31 cellular contexts compared by ENCODE assay signal in genomic region chr20:44224651-44225050, GRCh38. TPM values are rescaled to one million over a fixed set of nuclear protein-coding genes. Genes with fewer than 3 reads are reported as not detected.
"Had no signal": no experiment of that assay in that cellular context is flagged by ENCODE, and none has a peak within 500 bp of the region (broad histone marks: within the 10 kb centered on the region; RNA-seq: fewer than 3 reads in every experiment).

No MANE protein-coding gene starts in this region.

- H3K27me3 Mint-ChIP-seq: activated naive CD8-positive, alpha-beta T cell treated with anti-CD3 and anti-CD28 coated beads, Interleukin-2, amount 50 U/mL, for 24 hours; activated T-cell treated with anti-CD3 and anti-CD28 coated beads, Interleukin-2, amount 50 U/mL, for 24 hours; central memory CD8-positive, alpha-beta T cell; T-cell had no signal

- H3K4me3 ChIP-seq: ascending aorta, body of pancreas, SK-N-MC had no signal

- H3K9me3 Mint-ChIP-seq: activated naive CD4-positive, alpha-beta T cell treated with anti-CD3 and anti-CD28 coated beads, Interleukin-2, amount 50 U/mL, for 72 hours; activated naive CD8-positive, alpha-beta T cell treated with anti-CD3 and anti-CD28 coated beads, Interleukin-2, amount 50 U/mL, for 24 hours; activated T-cell treated with anti-CD3 and anti-CD28 coated beads, Interleukin-2, amount 50 U/mL, for 24 hours; activated T-helper 1 cell treated with anti-CD3 and anti-CD28 coated beads, Interleukin-12 subunit alpha, Interleukin-12 subunit beta, Interleukin-2, Interleukin-4 antibody, amounts not matched to agents 30 ng/mL and 10 ng/mL and 1 ng/mL, durations not matched to agents 14 hours and 24 hours and 36 hours; central memory CD8-positive, alpha-beta T cell; T-cell had no signal

- H3K27me3 ChIP-seq: ascending aorta, body of pancreas had no signal

- H3K27ac ChIP-seq: ascending aorta, body of pancreas, SK-N-MC, WERI-Rb-1 had no signal

- H3K4me3 Mint-ChIP-seq: activated CD8-positive, alpha-beta T cell treated with anti-CD3 and anti-CD28 coated beads, Interleukin-2, amount 10 ng/mL, durations not matched to agents 7 days and 5 days; activated naive CD8-positive, alpha-beta T cell treated with anti-CD3 and anti-CD28 coated beads, Interleukin-2, amount 50 U/mL, for 24 hours; activated T-cell treated with anti-CD3 and anti-CD28 coated beads, Interleukin-2, amount 50 U/mL, for 24 hours; activated T-helper 1 cell treated with anti-CD3 and anti-CD28 coated beads, Interleukin-12 subunit alpha, Interleukin-12 subunit beta, Interleukin-2, Interleukin-4 antibody, amounts not matched to agents 30 ng/mL and 10 ng/mL and 1 ng/mL, durations not matched to agents 14 hours and 24 hours and 36 hours; central memory CD8-positive, alpha-beta T cell; T-cell had no signal

- H3K4me1 ChIP-seq: ascending aorta had no signal

- H3K27ac Mint-ChIP-seq: activated CD8-positive, alpha-beta T cell treated with anti-CD3 and anti-CD28 coated beads, Interleukin-2, amount 10 ng/mL, durations not matched to agents 7 days and 5 days; activated naive CD8-positive, alpha-beta T cell treated with anti-CD3 and anti-CD28 coated beads, Interleukin-2, amount 50 U/mL, for 24 hours; activated T-cell treated with anti-CD3 and anti-CD28 coated beads, Interleukin-2, amount 50 U/mL, for 24 hours; activated T-helper 1 cell treated with anti-CD3 and anti-CD28 coated beads, Interleukin-12 subunit alpha, Interleukin-12 subunit beta, Interleukin-2, Interleukin-4 antibody, amounts not matched to agents 30 ng/mL and 10 ng/mL and 1 ng/mL, durations not matched to agents 14 hours and 24 hours and 36 hours had no signal

- ATAC-seq: activated CD8-positive, alpha-beta T cell treated with anti-CD3 and anti-CD28 coated beads, Interleukin-2, amount 10 ng/mL, durations not matched to agents 7 days and 5 days; activated naive CD4-positive, alpha-beta T cell treated with anti-CD3 and anti-CD28 coated beads, Interleukin-2, amount 50 U/mL, for 72 hours; activated naive CD8-positive, alpha-beta T cell treated with anti-CD3 and anti-CD28 coated beads, Interleukin-2, amount 50 U/mL, for 24 hours; body of pancreas; Panc1; Right ventricle myocardium inferior; T-cell had no signal

- H3K9me3 ChIP-seq: ascending aorta, body of pancreas had no signal

- DNase-seq: activated CD4-positive, alpha-beta T cell treated with anti-CD3 and anti-CD28 coated beads for 48 hours; activated CD4-positive, alpha-beta T cell treated with anti-CD3 and anti-CD28 coated beads, Interleukin-2, amount 50 U/mL, for 4 hours; activated CD8-positive, alpha-beta T cell treated with anti-CD3 and anti-CD28 coated beads, Interleukin-2, amount 10 ng/mL, durations not matched to agents 7 days and 5 days; activated effector memory CD4-positive, alpha-beta T cell treated with Interleukin-2 at 50 U/mL for 16 hours; activated naive CD4-positive, alpha-beta T cell; activated naive CD8-positive, alpha-beta T cell treated with anti-CD3 and anti-CD28 coated beads, Interleukin-2, amount 50 U/mL, for 24 hours; activated T-cell treated with anti-CD3 and anti-CD28 coated beads, Interleukin-2, amount 50 U/mL, for 24 hours; amniotic stem cell; body of pancreas; Kasumi-1; KBM-7; NCI-H1105 treated with DMSO at 0.1 percent for 48 hours; NCI-H1436 treated with DMSO at 0.1 percent for 48 hours; NCI-H187; NCI-H2081; NCI-H446 treated with DMSO at 0.1 percent for 48 hours; NCI-H526; NCI-H774; RPMI8226; T-cell; WERI-Rb-1 had no signal

- FAIRE-seq: bronchial epithelial cell had no signal

- H3K36me3 ChIP-seq: WERI-Rb-1 had no signal

- H3K36me3 Mint-ChIP-seq: activated naive CD4-positive, alpha-beta T cell treated with anti-CD3 and anti-CD28 coated beads, Interleukin-2, amount 50 U/mL, for 72 hours; T-cell had no signal

RNA-seq across cellular contexts. Expression of gene GDAP1L1, which starts 22.5 kb away (rescaled TPM):
- total RNA-seq: activated CD8-positive, alpha-beta T cell treated with anti-CD3 and anti-CD28 coated beads, Interleukin-2, amount 10 ng/mL, durations not matched to agents 7 days and 5 days; activated naive CD4-positive, alpha-beta T cell treated with anti-CD3 and anti-CD28 coated beads, Interleukin-2, amount 50 U/mL, for 72 hours; ascending aorta; body of pancreas; bronchial epithelial cell; T-cell; T-helper 2 cell treated with Interferon-gamma antibody and Interleukin-4, amounts not matched to agents 100 ng/mL and 5 ng/mL, for 36 hours had no signal

RNA-seq across cellular contexts. Expression of gene JPH2, which starts 37.7 kb away (rescaled TPM):
- total RNA-seq: activated T-helper 1 cell treated with anti-CD3 and anti-CD28 coated beads, Interleukin-12 subunit alpha, Interleukin-12 subunit beta, Interleukin-2, Interleukin-4 antibody, amounts not matched to agents 30 ng/mL and 10 ng/mL and 1 ng/mL, durations not matched to agents 14 hours and 24 hours and 36 hours; OCI-LY7; T-helper 2 cell treated with Interferon-gamma antibody and Interleukin-4, amounts not matched to agents 100 ng/mL and 5 ng/mL, for 36 hours had no signal
